Comparison of ENCODE assay signal across 1 cellular context in genomic region chr22:50485221-50486131, GRCh38.
TF ChIP-seq lines count a peak whose summit lies in the region.

No MANE protein-coding gene starts in this region.

TF ChIP-seq in HepG2, 621 proteins besides CTCF, POLR2A, EP300 and RAD21 (continued from another document and continues in another):
- TF ChIP-seq PLSCR1 (CRISPR knock-in tag; IDR thresholded peaks at IDR 0.05; ENCODE audit: borderline replicate concordance) (no peak), KDM4B (CRISPR knock-in tag; IDR thresholded peaks at IDR 0.05) (no peak), NFATC3 (CRISPR knock-in tag; IDR thresholded peaks at IDR 0.05) (no peak), KLF13 (CRISPR knock-in tag; IDR thresholded peaks at IDR 0.05) (no peak), ASH2L (IDR thresholded peaks at IDR 0.05; ENCODE audit: insufficient read length, low read depth, low read length) (no peak), MAFK (conservative IDR thresholded peaks at IDR 0.05 in 1 of 2, IDR thresholded peaks at IDR 0.05 in 1 of 2; ENCODE audit: low read length in 2 of 2) (no peak), ZNF615 (CRISPR knock-in tag; IDR thresholded peaks at IDR 0.05; ENCODE audit: borderline replicate concordance) (no peak; the same call in 1 of the 2 replicates), NBN (conservative IDR thresholded peaks at IDR 0.05) (no peak), ZSCAN21 (CRISPR knock-in tag; IDR thresholded peaks at IDR 0.05; ENCODE audit: borderline replicate concordance) (0 out of 2 replicates have a peak, but pooled peaks have one; percentile 50), HINFP (CRISPR knock-in tag; IDR thresholded peaks at IDR 0.05; ENCODE audit: low read depth) (0 out of 2 replicates have a peak, but pooled peaks have one; percentile 24), ZSCAN9 (CRISPR knock-in tag; IDR thresholded peaks at IDR 0.05; ENCODE audit: borderline replicate concordance) (no peak), ARID5B (CRISPR knock-in tag; IDR thresholded peaks at IDR 0.05) (peak; percentile 47), ZBTB42 (CRISPR knock-in tag; IDR thresholded peaks at IDR 0.05) (no peak), ZSCAN22 (CRISPR knock-in tag; IDR thresholded peaks at IDR 0.05) (no peak), SOX13 (IDR thresholded peaks at IDR 0.05) (no peak), SOX13 (CRISPR knock-in tag; conservative IDR thresholded peaks at IDR 0.05 in 1 of 2, IDR thresholded peaks at IDR 0.05 in 1 of 2) (peak in 1 of 2 experiments; percentile 39; a peak in 2 of 4 replicates), PAF1 (CRISPR knock-in tag; IDR thresholded peaks at IDR 0.05) (peak; percentile 81; the same call in 1 of the 2 replicates), MBNL3 (CRISPR knock-in tag; conservative IDR thresholded peaks at IDR 0.05) (0 out of 2 replicates have a peak, but pooled peaks have one; percentile 49), ZFP90 (CRISPR knock-in tag; IDR thresholded peaks at IDR 0.05; ENCODE audit: borderline replicate concordance) (no peak; the same call in 1 of the 2 replicates), HMGXB3 (CRISPR knock-in tag; IDR thresholded peaks at IDR 0.05; ENCODE audit: borderline replicate concordance) (peak; percentile 53; the same call in 1 of the 2 replicates), GABPA (IDR thresholded peaks at IDR 0.05; ENCODE audit: low read depth, low read length) (no peak), GABPA (CRISPR knock-in tag; IDR thresholded peaks at IDR 0.05; ENCODE audit: low read depth) (0 out of 2 replicates have a peak, but pooled peaks have one; percentile 8), BCLAF1 (IDR thresholded peaks at IDR 0.05) (no peak), YEATS4 (CRISPR knock-in tag; IDR thresholded peaks at IDR 0.05; ENCODE audit: borderline replicate concordance) (0 out of 2 replicates have a peak, but pooled peaks have one; percentile 41), XBP1 (CRISPR knock-in tag; IDR thresholded peaks at IDR 0.05) (no peak), ZNF12 (CRISPR knock-in tag; IDR thresholded peaks at IDR 0.05) (no peak), TEF (CRISPR knock-in tag; IDR thresholded peaks at IDR 0.05) (no peak), NR0B2 (CRISPR knock-in tag; IDR thresholded peaks at IDR 0.05) (no peak), ZNF407 (CRISPR knock-in tag; IDR thresholded peaks at IDR 0.05; ENCODE audit: not compliant biosample characterization) (no peak), THAP8 (CRISPR knock-in tag; IDR thresholded peaks at IDR 0.05; ENCODE audit: borderline replicate concordance) (no peak), TEAD2 (CRISPR knock-in tag; IDR thresholded peaks at IDR 0.05) (no peak), SPEN (CRISPR knock-in tag; IDR thresholded peaks at IDR 0.05; ENCODE audit: low read depth) (peak; percentile 85; the same call in 1 of the 2 replicates)
